In the genomic region with DNA sequence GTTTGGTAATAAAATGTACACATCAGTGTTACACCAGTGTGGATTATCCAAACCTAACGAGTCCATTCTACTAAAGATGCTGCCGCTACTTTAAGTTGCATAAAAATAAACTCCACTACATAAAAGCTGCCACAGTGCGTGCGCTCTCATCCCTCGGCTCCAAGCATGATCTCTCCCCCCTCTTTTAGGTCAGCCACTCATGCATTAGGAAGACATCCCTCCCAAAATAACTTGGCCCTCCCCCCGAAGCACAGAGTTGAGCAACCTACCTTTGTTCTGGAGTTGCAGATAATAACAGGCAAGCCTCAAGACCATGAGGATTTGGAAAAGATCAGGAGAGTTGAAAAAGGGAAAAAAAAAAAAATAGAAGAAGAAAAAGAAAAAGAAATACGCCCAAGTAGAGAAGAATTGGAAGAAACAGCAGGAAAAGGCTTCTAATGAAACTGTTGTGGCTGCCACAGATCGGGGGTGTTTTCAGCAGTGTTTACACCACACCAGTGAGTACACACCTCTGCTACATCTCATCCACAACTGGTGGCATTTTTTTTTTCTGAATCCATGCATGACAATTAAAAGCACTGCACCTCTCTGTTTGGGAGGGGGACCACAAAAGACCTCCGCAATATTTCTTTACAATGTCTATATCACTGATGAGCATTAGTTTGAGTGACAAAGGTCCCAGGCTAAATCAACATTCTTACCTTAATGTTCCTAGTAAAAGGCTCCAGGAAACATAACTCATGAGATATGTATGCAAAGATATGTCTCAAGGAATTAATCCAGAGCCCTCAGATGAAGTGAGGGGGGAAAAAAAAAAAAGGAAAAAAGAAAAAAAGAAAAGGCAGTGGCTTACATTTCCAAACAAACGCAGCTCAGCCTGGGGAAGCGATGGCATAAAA, we compare ENCODE assay signal across 10 cellular contexts.
DNase-seq lines count a peak whose midpoint lies in the region; ATAC-seq and TF ChIP-seq lines count a peak whose summit lies in the region.
"Had no signal": no experiment of that assay in that cellular context is flagged by ENCODE, and none has a peak within 500 bp of the region (broad histone marks: within the 10 kb centered on the region; RNA-seq: fewer than 3 reads in every experiment).

No MANE protein-coding gene starts in this region.

- ATAC-seq in upper lobe of left lung (ENCODE audit: low FRiP score in 2 of 2), result peak in 1 of 2 donors; percentile 60
- ATAC-seq: T-helper 17 cell had no signal

- peaks cover 81% of the 10 kb centered on the region for H3K4me1 Mint-ChIP-seq in activated T-cell treated with anti-CD3 and anti-CD28 coated beads, Interleukin-2, amount 50 U/mL, for 24 hours (ENCODE audit: low read depth)

- no peak overlapping the region for H3K4me3 Mint-ChIP-seq in activated T-cell treated with anti-CD3 and anti-CD28 coated beads, Interleukin-2, amount 50 U/mL, for 24 hours
- H3K4me3 Mint-ChIP-seq: T-helper 17 cell had no signal

- peaks cover 62% of the 10 kb centered on the region for H3K36me3 Mint-ChIP-seq in activated T-cell treated with anti-CD3 and anti-CD28 coated beads, Interleukin-2, amount 50 U/mL, for 24 hours (ENCODE audit: low read depth)

- no peak for TF ChIP-seq EP300 in upper lobe of left lung (IDR thresholded peaks at IDR 0.05)
- TF ChIP-seq EP300 in suprapubic skin (IDR thresholded peaks at IDR 0.05), result no peak

- H3K4me3 ChIP-seq in ectodermal cell (ENCODE audit: insufficient read depth, low read depth, low read length) (no peak overlapping the region), mesodermal cell (ENCODE audit: extremely low read depth, insufficient read depth, low read length, poor library complexity, severe bottlenecking) (peak overlapping the region; percentile 3), upper lobe of left lung (peak overlapping the region in 3 of 4 donors; percentile 4 to 18 (median 11)), suprapubic skin (no peak overlapping the region)
- H3K4me3 ChIP-seq: spleen had no signal

- H3K4me1 ChIP-seq in ectodermal cell (ENCODE audit: control insufficient read depth, insufficient read depth, low read length) (peaks cover 58% of the 10 kb centered on the region), mesodermal cell (ENCODE audit: control insufficient read depth, insufficient read depth, low read length, poor library complexity, severe bottlenecking) (peaks cover 24% of the 10 kb centered on the region), upper lobe of left lung (peaks cover 17 to 33% (median 22%) of the 10 kb centered on the region in 4 donors), suprapubic skin (peaks cover 5% of the 10 kb centered on the region)

- no peak for DNase-seq in activated T-cell treated with anti-CD3 and anti-CD28 coated beads, Interleukin-2, amount 50 U/mL, for 24 hours
- no peak for DNase-seq in activated T-cell treated with anti-CD3 and anti-CD28 coated beads for 4 hours
- no peak for DNase-seq in upper lobe of left lung
- DNase-seq in suprapubic skin (ENCODE audit: low spot score in 2 of 2), result no peak
- DNase-seq in stimulated activated CD4-positive, alpha-beta T cell treated with anti-CD3 and anti-CD28 coated beads, Interleukin-4, amount 100 ng/mL, for 24 hours, result no peak
- no peak for DNase-seq in AG20443 (ENCODE audit: low spot score)
- DNase-seq: spleen, T-helper 17 cell had no signal

- H3K27ac ChIP-seq in ectodermal cell (ENCODE audit: insufficient read depth, low read depth, low read length, poor library complexity, severe bottlenecking) (peak overlapping the region; percentile 65), mesodermal cell (ENCODE audit: low read depth, low read length, severe bottlenecking) (peak overlapping the region; percentile 67), upper lobe of left lung (peak overlapping the region in 3 of 4 donors; percentile 11 to 72 (median 31)), suprapubic skin (no peak overlapping the region)
- H3K27ac ChIP-seq: spleen had no signal

- no peaks in the 10 kb centered on the region for H3K9me3 Mint-ChIP-seq in activated T-cell treated with anti-CD3 and anti-CD28 coated beads, Interleukin-2, amount 50 U/mL, for 24 hours

- TF ChIP-seq POLR2A in upper lobe of left lung (IDR thresholded peaks at IDR 0.05), result no peak
- TF ChIP-seq POLR2A in suprapubic skin (IDR thresholded peaks at IDR 0.05), result no peak

- 42 to 43% methylated on average over 11 of the region's 11 CpGs for WGBS in ectodermal cell, 2 experiments
- WGBS in mesodermal cell (ENCODE audit: insufficient coverage in 2 of 2), 2 experiments, result 44 to 50% methylated on average over 8 to 9 of the region's 11 CpGs
- 58 to 65% methylated on average over 11 of the region's 11 CpGs for WGBS in upper lobe of left lung, 2 donors
- 81% methylated on average over 11 of the region's 11 CpGs for WGBS in suprapubic skin

- no peaks in the 10 kb centered on the region for H3K27me3 Mint-ChIP-seq in activated T-cell treated with anti-CD3 and anti-CD28 coated beads, Interleukin-2, amount 50 U/mL, for 24 hours
- H3K27me3 Mint-ChIP-seq: T-helper 17 cell had no signal

- H3K36me3 ChIP-seq in ectodermal cell (ENCODE audit: control insufficient read depth, insufficient read depth, low read length) (no peaks in the 10 kb centered on the region), mesodermal cell (ENCODE audit: control insufficient read depth, insufficient read depth, low read length) (no peaks in the 10 kb centered on the region), upper lobe of left lung (no peaks in the 10 kb centered on the region), suprapubic skin (no peaks in the 10 kb centered on the region)
- H3K36me3 ChIP-seq: spleen had no signal

- TF ChIP-seq CTCF in upper lobe of left lung (IDR thresholded peaks at IDR 0.05) (no peak), suprapubic skin (IDR thresholded peaks at IDR 0.05) (no peak)

- H3K9me3 ChIP-seq in ectodermal cell (ENCODE audit: control insufficient read depth, low read length), result no peaks in the 10 kb centered on the region
- H3K9me3 ChIP-seq in mesodermal cell (ENCODE audit: control insufficient read depth, low read length), result no peaks in the 10 kb centered on the region
- H3K9me3 ChIP-seq in upper lobe of left lung, result no peaks in the 10 kb centered on the region
- H3K9me3 ChIP-seq in suprapubic skin, result no peaks in the 10 kb centered on the region
- H3K9me3 ChIP-seq: spleen had no signal

- H3K27me3 ChIP-seq in ectodermal cell (ENCODE audit: control insufficient read depth, insufficient read depth, low read length, poor library complexity, severe bottlenecking) (no peaks in the 10 kb centered on the region), upper lobe of left lung (no peaks in the 10 kb centered on the region), suprapubic skin (no peaks in the 10 kb centered on the region)
- H3K27me3 ChIP-seq: spleen had no signal

- H3K27ac Mint-ChIP-seq in activated T-cell treated with anti-CD3 and anti-CD28 coated beads, Interleukin-2, amount 50 U/mL, for 24 hours, result peak overlapping the region; percentile 41
- H3K27ac Mint-ChIP-seq: T-helper 17 cell had no signal

Comparison
In these comparisons a context has a peak if more than half of its experiments do, and no peak if none do; other contexts are left out.
1. H3K4me3 ChIP-seq: peak in mesodermal cell (single experiment) and upper lobe of left lung (3 of 4); none in ectodermal cell (single experiment) and suprapubic skin (single experiment).